1 cellular context compared by ENCODE assay signal in genomic region chr20:35953411-35954199, GRCh38.
TF ChIP-seq lines count a peak whose summit lies in the region.

No MANE protein-coding gene starts in this region.

TF ChIP-seq in K562, 482 proteins besides CTCF, POLR2A, EP300 and RAD21 (continued from another document):
- TF ChIP-seq MAX (CRISPR knock-in tag; IDR thresholded peaks at IDR 0.05): no peak
- no peak for TF ChIP-seq E2F1 (CRISPR knock-in tag; IDR thresholded peaks at IDR 0.05)
- peak; percentile 24; the same call in 1 of the 2 replicates for TF ChIP-seq TFAP4 (CRISPR knock-in tag; IDR thresholded peaks at IDR 0.05; ENCODE audit: borderline replicate concordance)
- TF ChIP-seq ZBTB9 (CRISPR knock-in tag; IDR thresholded peaks at IDR 0.05): 0 out of 2 replicates have a peak, but pooled peaks have one; percentile 9
- 0 out of 4 replicates have a peak, but pooled peaks have one; percentile 21 to 34 for TF ChIP-seq SIN3A (IDR thresholded peaks at IDR 0.05; ENCODE audit: borderline replicate concordance in 2 of 2, control insufficient read depth in 1 of 2, low read depth in 2 of 2, low read length in 2 of 2)
- peak; percentile 71; the same call in 1 of the 2 replicates for TF ChIP-seq ZC3H4 (CRISPR knock-in tag; IDR thresholded peaks at IDR 0.05; ENCODE audit: borderline replicate concordance)
- no peak for TF ChIP-seq ZNF77 (CRISPR knock-in tag; IDR thresholded peaks at IDR 0.05)
- peak; percentile 97 for TF ChIP-seq ZFX (CRISPR knock-in tag; IDR thresholded peaks at IDR 0.05)
- no peak for TF ChIP-seq PHF21A (IDR thresholded peaks at IDR 0.05; ENCODE audit: borderline replicate concordance, low read depth)
- 0 out of 2 replicates have a peak, but pooled peaks have one; percentile 2 for TF ChIP-seq PBX2 (CRISPR knock-in tag; IDR thresholded peaks at IDR 0.05; ENCODE audit: low read depth)
- TF ChIP-seq PBX2 (tag; conservative IDR thresholded peaks at IDR 0.05; ENCODE audit: low read depth): no peak
- TF ChIP-seq PRDM10 (IDR thresholded peaks at IDR 0.05; ENCODE audit: partially characterized antibody): no peak
- TF ChIP-seq BRD4 (IDR thresholded peaks at IDR 0.05): peak; percentile 43; the same call in 1 of the 2 replicates
- no peak for TF ChIP-seq MEIS2 (IDR thresholded peaks at IDR 0.05; ENCODE audit: partially characterized antibody)
- TF ChIP-seq CREB5 (CRISPR knock-in tag; IDR thresholded peaks at IDR 0.05): no peak
- no peak for TF ChIP-seq C11orf30 (IDR thresholded peaks at IDR 0.05; ENCODE audit: low read depth)
- TF ChIP-seq ELK1 (CRISPR knock-in tag; IDR thresholded peaks at IDR 0.05): no peak
